ENCODE assay signal across 18 cellular contexts in the genomic region with DNA sequence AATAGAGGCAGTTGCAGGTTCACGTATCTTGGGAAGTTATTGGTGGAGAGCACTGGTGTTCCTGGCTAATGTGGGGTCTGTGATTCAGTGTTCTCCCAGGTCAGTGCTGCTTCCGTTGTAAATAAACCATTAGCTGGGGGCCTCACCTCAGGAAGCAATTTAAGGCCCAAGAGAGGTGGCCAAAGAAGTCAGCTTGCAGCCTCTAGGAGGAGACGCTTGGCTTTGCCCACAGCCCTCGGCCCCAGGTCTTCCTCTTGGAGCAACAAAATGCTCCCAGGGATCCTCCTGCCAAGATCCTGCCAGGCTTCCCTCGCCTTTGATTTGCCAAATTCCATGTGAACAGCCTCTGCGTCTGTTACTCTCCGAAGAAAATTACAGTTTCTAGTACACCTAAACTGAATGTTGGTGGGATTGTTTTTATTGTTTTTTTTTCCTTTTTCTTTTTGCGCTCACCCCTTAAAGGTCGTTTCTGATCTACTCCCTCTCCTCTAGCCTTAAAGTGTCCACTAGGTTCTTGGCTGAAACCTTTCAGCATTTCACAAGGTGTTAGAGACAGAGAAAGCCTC.
DNase-seq lines count a peak whose midpoint lies in the region; ATAC-seq, FAIRE-seq and TF ChIP-seq lines count a peak whose summit lies in the region.
"Had no signal": no experiment of that assay in that cellular context is flagged by ENCODE, and none has a peak within 500 bp of the region (broad histone marks: within the 10 kb centered on the region; RNA-seq: fewer than 3 reads in every experiment).

No MANE protein-coding gene starts in this region.

- TF ChIP-seq EP300 in HepG2 (IDR thresholded peaks at IDR 0.05; ENCODE audit: low read depth in 2 of 2, low read length in 2 of 2) (no peak), HepG2 (CRISPR knock-in tag; IDR thresholded peaks at IDR 0.05; ENCODE audit: borderline replicate concordance) (no peak)

- no peaks in the 10 kb centered on the region for H3K9me3 Mint-ChIP-seq in activated T-helper 1 cell treated with anti-CD3 and anti-CD28 coated beads, Interleukin-12 subunit alpha, Interleukin-12 subunit beta, Interleukin-2, Interleukin-4 antibody, amounts not matched to agents 30 ng/mL and 10 ng/mL and 1 ng/mL, durations not matched to agents 14 hours and 24 hours and 36 hours
- H3K9me3 Mint-ChIP-seq: activated CD8-positive, alpha-beta T cell treated with anti-CD3 and anti-CD28 coated beads for 36 hours; natural killer cell treated with Interleukin-12 subunit alpha and Interleukin-12 subunit beta and Interleukin-15 and Interleukin-18, amount 100 ng/mL, for 72 hours had no signal

- FAIRE-seq in HepG2 (lab: Jason Lieb, UNC) (no peak), D721Med (lab: Jason Lieb, UNC) (no peak)

- no peaks in the 10 kb centered on the region for H3K79me1 ChIP-seq in mesenchymal stem cell (replicated peaks; ENCODE audit: low read length, poor library complexity, severe bottlenecking)

- H3K4me3 ChIP-seq in HepG2 (replicated peaks in 1 of 3; ENCODE audit: insufficient read depth in 1 of 3, low read depth in 2 of 3, low read length in 3 of 3) (no peak overlapping the region), right lobe of liver (no peak overlapping the region), mesenchymal stem cell (ENCODE audit: insufficient read depth in 1 of 2, low read depth in 1 of 2, low read length in 2 of 2) (peak overlapping the region in 1 of 2 experiments; percentile 28)
- H3K4me3 ChIP-seq: gastrocnemius medialis had no signal

- peaks cover 82% of the 10 kb centered on the region for H3K4me1 ChIP-seq in HepG2 (ENCODE audit: insufficient read depth, low read length)
- H3K4me1 ChIP-seq in right lobe of liver: peaks cover 0 to 24% (median 6%) of the 10 kb centered on the region in 4 donors
- H3K4me1 ChIP-seq in mesenchymal stem cell (ENCODE audit: control insufficient read depth, insufficient read depth, low read depth, low read length): peaks cover 23% of the 10 kb centered on the region

- in situ Hi-C loops in HepG2 (cut with HindIII; ENCODE audit: extremely low pct_ligation_motif_present, low pct_unique_long_range_greater_than_20kb): no loop called here

- 77% methylated on average over 9 of the region's 9 CpGs for WGBS in HepG2 (ENCODE audit: low lambda C conversion rate)
- WGBS in right lobe of liver (ENCODE audit: insufficient coverage, low coverage, low lambda C conversion rate, missing lambda C conversion rate): 81% methylated on average over 6 of the region's 9 CpGs
- WGBS in mesenchymal stem cell: 18% methylated on average over 5 of the region's 9 CpGs

- H3K36me3 ChIP-seq in HepG2 (replicated peaks in 1 of 2; ENCODE audit: control insufficient read depth in 1 of 2, insufficient read depth in 2 of 2, low read length in 2 of 2) (no peaks in the 10 kb centered on the region), right lobe of liver (no peaks in the 10 kb centered on the region), mesenchymal stem cell (ENCODE audit: control insufficient read depth in 1 of 2, insufficient read depth in 2 of 2, low read depth in 1 of 2, low read length in 2 of 2) (no peaks in the 10 kb centered on the region)
- H3K36me3 ChIP-seq: gastrocnemius medialis had no signal

- H2BK12ac ChIP-seq in mesenchymal stem cell (ENCODE audit: low read length in 2 of 2): peak overlapping the region; percentile 75 to 83

- H3K9ac ChIP-seq in HepG2 (ENCODE audit: insufficient read depth, low read depth, low read length) (no peak overlapping the region), mesenchymal stem cell (ENCODE audit: low read length) (peak overlapping the region; percentile 55)

- CTCF ChIA-PET in HepG2 (lab: Yijun Ruan, JAX; ENCODE audit: low intra/inter-chr PET ratio, low total read pairs): no interaction called here

- H4K91ac ChIP-seq in mesenchymal stem cell (ENCODE audit: low read length): peak overlapping the region; percentile 55

- H2AFZ ChIP-seq in HepG2 (ENCODE audit: low read length) (no peak overlapping the region), mesenchymal stem cell (ENCODE audit: low read depth, low read length) (no peak overlapping the region)

- H3K4me1 Mint-ChIP-seq in activated T-helper 1 cell treated with anti-CD3 and anti-CD28 coated beads, Interleukin-12 subunit alpha, Interleukin-12 subunit beta, Interleukin-2, Interleukin-4 antibody, amounts not matched to agents 30 ng/mL and 10 ng/mL and 1 ng/mL, durations not matched to agents 14 hours and 24 hours and 36 hours (ENCODE audit: low read depth): no peaks in the 10 kb centered on the region

- no TSS peak for BruUV-seq in HepG2 (replicated peaks; lab: Mats Ljungman, UMichigan)

- no peaks in the 10 kb centered on the region for H3K27me3 Mint-ChIP-seq in activated T-helper 1 cell treated with anti-CD3 and anti-CD28 coated beads, Interleukin-12 subunit alpha, Interleukin-12 subunit beta, Interleukin-2, Interleukin-4 antibody, amounts not matched to agents 30 ng/mL and 10 ng/mL and 1 ng/mL, durations not matched to agents 14 hours and 24 hours and 36 hours (ENCODE audit: insufficient read depth)
- H3K27me3 Mint-ChIP-seq: activated CD8-positive, alpha-beta T cell treated with anti-CD3 and anti-CD28 coated beads for 36 hours; natural killer cell treated with Interleukin-12 subunit alpha and Interleukin-12 subunit beta and Interleukin-15 and Interleukin-18, amount 100 ng/mL, for 72 hours had no signal

- no peaks in the 10 kb centered on the region for H3K79me2 ChIP-seq in HepG2 (ENCODE audit: insufficient read depth, low read length)

- peak overlapping the region; percentile 41 for H4K8ac ChIP-seq in mesenchymal stem cell (ENCODE audit: low read length)

- peak overlapping the region; percentile 9 for H2BK120ac ChIP-seq in mesenchymal stem cell (ENCODE audit: low read depth, low read length)

- DNase-seq in HepG2 (ENCODE audit: low spot score) (no peak), right lobe of liver (no peak), cerebellar cortex (ENCODE audit: low spot score) (peak; percentile 30), mesenchymal stem cell (peak; percentile 42), D721Med (ENCODE audit: insufficient read length, low spot score) (no peak)
- no peak for DNase-seq in activated T-helper 1 cell treated with anti-CD3 and anti-CD28 coated beads, Interleukin-12 subunit alpha, Interleukin-12 subunit beta, Interleukin-2, Interleukin-4 antibody, amounts not matched to agents 30 ng/mL and 10 ng/mL and 1 ng/mL, durations not matched to agents 14 hours and 24 hours and 36 hours (ENCODE audit: low spot score)
- DNase-seq: activated CD8-positive, alpha-beta T cell treated with anti-CD3 and anti-CD28 coated beads for 36 hours; activated effector memory CD4-positive, alpha-beta T cell treated with Interleukin-2 at 50 U/mL for 16 hours; effector memory CD4-positive, alpha-beta T cell; gastrocnemius medialis; NCI-H2029 treated with DMSO at 0.1 percent for 48 hours; NCI-H82; stimulated activated naive CD8-positive, alpha-beta T cell treated with anti-CD3 and anti-CD28 coated beads, Interleukin-15, Interleukin-2, amounts not matched to agents 100 U/mL and 50 U/mL, for 24 hours had no signal

- H3K27me3 ChIP-seq in HepG2 (ENCODE audit: control insufficient read depth in 1 of 2, insufficient read depth in 2 of 2, low read length in 2 of 2) (no peaks in the 10 kb centered on the region), right lobe of liver (no peaks in the 10 kb centered on the region), mesenchymal stem cell (ENCODE audit: control insufficient read depth in 1 of 2, insufficient read depth in 1 of 2, low read length in 2 of 2) (no peaks in the 10 kb centered on the region)
- H3K27me3 ChIP-seq: gastrocnemius medialis had no signal

- TF ChIP-seq POLR2A in HepG2 (IDR thresholded peaks at IDR 0.05; ENCODE audit: insufficient read depth in 1 of 2, low read depth in 2 of 2, low read length in 2 of 2) (no peak), right lobe of liver (IDR thresholded peaks at IDR 0.05) (no peak)

- H3K27ac ChIP-seq in HepG2 (ENCODE audit: extremely low read length, insufficient read depth, low read length) (no peak overlapping the region), right lobe of liver (no peak overlapping the region), mesenchymal stem cell (ENCODE audit: low read length, poor library complexity, severe bottlenecking) (peak overlapping the region; percentile 30)

- H3K9me3 ChIP-seq in HepG2 (ENCODE audit: low read length): no peaks in the 10 kb centered on the region
- H3K9me3 ChIP-seq in right lobe of liver: no peaks in the 10 kb centered on the region
- no peaks in the 10 kb centered on the region for H3K9me3 ChIP-seq in mesenchymal stem cell (ENCODE audit: control insufficient read depth, low read length)
- H3K9me3 ChIP-seq: gastrocnemius medialis had no signal

- no peak for TF ChIP-seq RAD21 in HepG2 (CRISPR knock-in tag; IDR thresholded peaks at IDR 0.05)

- POLR2A ChIA-PET in HepG2 (lab: Yijun Ruan, JAX): interaction anchor here (2.6 kb wide), 2 partner anchors 19 to 57 kb away, joined by 15 to 29 read pairs; no protein-coding TSS in a partner anchor

- no peak overlapping the region for H2BK5ac ChIP-seq in mesenchymal stem cell (ENCODE audit: low read depth, low read length, poor library complexity, severe bottlenecking)

- peak overlapping the region in 1 of 2 experiments; percentile 35 for H3K14ac ChIP-seq in mesenchymal stem cell (ENCODE audit: low read length in 2 of 2)

- H4K20me1 ChIP-seq in HepG2 (ENCODE audit: insufficient read depth, low read length): no peaks in the 10 kb centered on the region

- H3K4me2 ChIP-seq in HepG2 (ENCODE audit: low read depth, low read length) (no peak overlapping the region), mesenchymal stem cell (ENCODE audit: low read length, poor library complexity, severe bottlenecking) (peak overlapping the region; percentile 5)

- no peak overlapping the region for H3K27ac Mint-ChIP-seq in activated T-helper 1 cell treated with anti-CD3 and anti-CD28 coated beads, Interleukin-12 subunit alpha, Interleukin-12 subunit beta, Interleukin-2, Interleukin-4 antibody, amounts not matched to agents 30 ng/mL and 10 ng/mL and 1 ng/mL, durations not matched to agents 14 hours and 24 hours and 36 hours
- H3K27ac Mint-ChIP-seq: activated CD8-positive, alpha-beta T cell treated with anti-CD3 and anti-CD28 coated beads for 36 hours; natural killer cell treated with Interleukin-12 subunit alpha and Interleukin-12 subunit beta and Interleukin-15 and Interleukin-18, amount 100 ng/mL, for 72 hours had no signal

- no peak overlapping the region for H2BK15ac ChIP-seq in mesenchymal stem cell (ENCODE audit: low read depth, poor library complexity, severe bottlenecking)

- no peaks in the 10 kb centered on the region for H3K36me3 Mint-ChIP-seq in activated T-helper 1 cell treated with anti-CD3 and anti-CD28 coated beads, Interleukin-12 subunit alpha, Interleukin-12 subunit beta, Interleukin-2, Interleukin-4 antibody, amounts not matched to agents 30 ng/mL and 10 ng/mL and 1 ng/mL, durations not matched to agents 14 hours and 24 hours and 36 hours (ENCODE audit: low read depth)
- H3K36me3 Mint-ChIP-seq: natural killer cell treated with Interleukin-12 subunit alpha and Interleukin-12 subunit beta and Interleukin-15 and Interleukin-18, amount 100 ng/mL, for 72 hours had no signal

- no peak overlapping the region for H3K23ac ChIP-seq in mesenchymal stem cell (ENCODE audit: low read length in 2 of 2)

- TF ChIP-seq CTCF in HepG2 (CRISPR knock-in tag; IDR thresholded peaks at IDR 0.05) (no peak), right lobe of liver (IDR thresholded peaks at IDR 0.05) (no peak), D721Med (IDR thresholded peaks at IDR 0.05; ENCODE audit: insufficient read depth, missing control alignments) (no peak)

- peak overlapping the region; percentile 67 to 74 for H3K18ac ChIP-seq in mesenchymal stem cell (ENCODE audit: low read depth in 1 of 2, low read length in 2 of 2)

- H3K4ac ChIP-seq in mesenchymal stem cell (ENCODE audit: low read depth in 1 of 2, low read length in 2 of 2): peak overlapping the region; percentile 68 to 70

- no peak overlapping the region for H3K4me3 Mint-ChIP-seq in activated T-helper 1 cell treated with anti-CD3 and anti-CD28 coated beads, Interleukin-12 subunit alpha, Interleukin-12 subunit beta, Interleukin-2, Interleukin-4 antibody, amounts not matched to agents 30 ng/mL and 10 ng/mL and 1 ng/mL, durations not matched to agents 14 hours and 24 hours and 36 hours
- H3K4me3 Mint-ChIP-seq: activated CD8-positive, alpha-beta T cell treated with anti-CD3 and anti-CD28 coated beads for 36 hours; natural killer cell treated with Interleukin-12 subunit alpha and Interleukin-12 subunit beta and Interleukin-15 and Interleukin-18, amount 100 ng/mL, for 72 hours had no signal

- ATAC-seq in HepG2 (no peak), right lobe of liver (no peak), HG02571 (IDR thresholded peaks at IDR 0.05; ENCODE audit: unreplicated experiment) (no peak), GM19455 (IDR thresholded peaks at IDR 0.05; ENCODE audit: unreplicated experiment) (no peak)
- ATAC-seq: activated CD8-positive, alpha-beta T cell treated with anti-CD3 and anti-CD28 coated beads for 36 hours; gastrocnemius medialis; natural killer cell treated with Interleukin-12 subunit alpha and Interleukin-12 subunit beta and Interleukin-15 and Interleukin-18, amount 100 ng/mL, for 72 hours; Right ventricle myocardium inferior; sciatic nerve; stimulated activated naive CD8-positive, alpha-beta T cell treated with anti-CD3 and anti-CD28 coated beads, Interleukin-15, Interleukin-2, amounts not matched to agents 100 U/mL and 50 U/mL, for 24 hours had no signal

- no peak overlapping the region for H2AK5ac ChIP-seq in mesenchymal stem cell (ENCODE audit: low read length, severe bottlenecking)

- intact Hi-C loops in HepG2 (cut with micrococcal nuclease; ENCODE audit: unreplicated experiment): loop anchor here (2.0 kb wide), 1 partner anchor 25 kb away; no protein-coding TSS in a partner anchor
- intact Hi-C loops in right lobe of liver (cut with DNase I): no loop called here
- intact Hi-C loops in activated T-helper 1 cell treated with anti-CD3 and anti-CD28 coated beads, Interleukin-12 subunit alpha, Interleukin-12 subunit beta, Interleukin-2, Interleukin-4 antibody, amounts not matched to agents 30 ng/mL and 10 ng/mL and 1 ng/mL, durations not matched to agents 14 hours and 24 hours and 36 hours (cut with micrococcal nuclease): no loop called here

Comparison
In these comparisons a context has a peak if more than half of its experiments do, and no peak if none do; other contexts are left out.
1. DNase-seq: peak in cerebellar cortex (single experiment) and mesenchymal stem cell (single experiment); none in HepG2 (single experiment), right lobe of liver (0 of 3), activated T-helper 1 cell treated with anti-CD3 and anti-CD28 coated beads, Interleukin-12 subunit alpha, Interleukin-12 subunit beta, Interleukin-2, Interleukin-4 antibody, amounts not matched to agents 30 ng/mL and 10 ng/mL and 1 ng/mL, durations not matched to agents 14 hours and 24 hours and 36 hours (single experiment) and D721Med (single experiment).